In genomic region chr13:46861959-46862358, GRCh38 we compare ENCODE assay signal across 28 cellular contexts. TPM values are rescaled to one million over a fixed set of nuclear protein-coding genes. Genes with fewer than 3 reads are reported as not detected.
DNase-seq lines count a peak whose midpoint lies in the region; ATAC-seq and TF ChIP-seq lines count a peak whose summit lies in the region.
"Had no signal": no experiment of that assay in that cellular context is flagged by ENCODE, and none has a peak within 500 bp of the region (broad histone marks: within the 10 kb centered on the region; RNA-seq: fewer than 3 reads in every experiment).

No MANE protein-coding gene starts in this region.

- peak overlapping the region; percentile 42; the same call in 1 of the 2 replicates for H3K27ac ChIP-seq in BLaER1
- H3K27ac ChIP-seq in stomach = no peak overlapping the region
- H3K27ac ChIP-seq: SJSA1 had no signal

- no peak overlapping the region for H3K4me3 Mint-ChIP-seq in stimulated activated effector memory CD8-positive, alpha-beta T cell treated with anti-CD3 and anti-CD28 coated beads, Interleukin-12 subunit alpha, Interleukin-12 subunit beta, amount 100 ng/mL, for 72 hours
- H3K4me3 Mint-ChIP-seq: CD4-positive, alpha-beta memory T cell; T-cell had no signal

- H3K9me3 ChIP-seq in BLaER1 (no peaks in the 10 kb centered on the region), stomach (no peaks in the 10 kb centered on the region)
- H3K9me3 ChIP-seq: MG63, SJSA1 had no signal

- H3K4me3 ChIP-seq in BLaER1 (no peak overlapping the region), stomach (no peak overlapping the region)
- H3K4me3 ChIP-seq: MG63, SJSA1 had no signal

- no peaks in the 10 kb centered on the region for H3K9me3 Mint-ChIP-seq in stimulated activated effector memory CD8-positive, alpha-beta T cell treated with anti-CD3 and anti-CD28 coated beads, Interleukin-12 subunit alpha, Interleukin-12 subunit beta, amount 100 ng/mL, for 72 hours
- H3K9me3 Mint-ChIP-seq: CD4-positive, alpha-beta memory T cell; T-cell had no signal

- H3K4me1 ChIP-seq in BLaER1 (peaks cover 23% of the 10 kb centered on the region), stomach (peaks cover 0 to 8% (median 0%) of the 10 kb centered on the region in 4 donors)
- H3K4me1 ChIP-seq: SJSA1 had no signal

- DNase-seq in MV-4-11 (lab: John Stamatoyannopoulos, UW) (peak; percentile 9), stomach (no peak)
- no peak for DNase-seq in stimulated activated effector memory CD8-positive, alpha-beta T cell treated with anti-CD3 and anti-CD28 coated beads, Interleukin-12 subunit alpha, Interleukin-12 subunit beta, amount 100 ng/mL, for 72 hours (ENCODE audit: low spot score in 2 of 2)
- DNase-seq: C1 segment of cervical spinal cord; CD4-positive, alpha-beta memory T cell; COR-L47; DMS53; IMR-90; KG1; MG63; NCI-H1092; NCI-H1436; NCI-H187; NCI-H2171 treated with DMSO at 0.1 percent for 48 hours; NCI-H446; NCI-H524 treated with DMSO at 0.1 percent for 48 hours; NCI-H774; Right ventricle myocardium superior; RPMI8226; T-cell had no signal

- TF ChIP-seq CTCF in stomach (IDR thresholded peaks at IDR 0.05) = no peak

- 21 to 49% (median 43%) methylated on average over 1 of the region's 1 CpG for whole genome bisulfite sequencing in stomach, 5 donors

- no peak for TF ChIP-seq POLR2A in stomach (IDR thresholded peaks at IDR 0.05)

- no peak for TF ChIP-seq EP300 in stomach (IDR thresholded peaks at IDR 0.05)

- no peak overlapping the region for H3K27ac Mint-ChIP-seq in stimulated activated effector memory CD8-positive, alpha-beta T cell treated with anti-CD3 and anti-CD28 coated beads, Interleukin-12 subunit alpha, Interleukin-12 subunit beta, amount 100 ng/mL, for 72 hours
- H3K27ac Mint-ChIP-seq: CD4-positive, alpha-beta memory T cell; T-cell had no signal

- no peaks in the 10 kb centered on the region for H3K36me3 ChIP-seq in BLaER1
- no peaks in the 10 kb centered on the region for H3K36me3 ChIP-seq in stomach
- H3K36me3 ChIP-seq: MG63, SJSA1 had no signal

- H3K4me1 Mint-ChIP-seq in stimulated activated effector memory CD8-positive, alpha-beta T cell treated with anti-CD3 and anti-CD28 coated beads, Interleukin-12 subunit alpha, Interleukin-12 subunit beta, amount 100 ng/mL, for 72 hours = no peaks in the 10 kb centered on the region
- H3K4me1 Mint-ChIP-seq: CD4-positive, alpha-beta memory T cell had no signal

- ATAC-seq in GM18868 (IDR thresholded peaks at IDR 0.05; ENCODE audit: unreplicated experiment) (peak; percentile 46), HG02870 (IDR thresholded peaks at IDR 0.05; ENCODE audit: unreplicated experiment) (peak; percentile 66), HG02798 (IDR thresholded peaks at IDR 0.05; ENCODE audit: poor library complexity, unreplicated experiment) (no peak), HG02759 (IDR thresholded peaks at IDR 0.05; ENCODE audit: unreplicated experiment) (no peak)
- ATAC-seq in stimulated activated effector memory CD8-positive, alpha-beta T cell treated with anti-CD3 and anti-CD28 coated beads, Interleukin-12 subunit alpha, Interleukin-12 subunit beta, amount 100 ng/mL, for 72 hours = no peak
- ATAC-seq: T-cell had no signal

- intact Hi-C loops in stomach (cut with DNase I; ENCODE audit: low total_unique reads) = no loop called here

- no peaks in the 10 kb centered on the region for H4K20me1 ChIP-seq in BLaER1

- H3K36me3 Mint-ChIP-seq in stimulated activated effector memory CD8-positive, alpha-beta T cell treated with anti-CD3 and anti-CD28 coated beads, Interleukin-12 subunit alpha, Interleukin-12 subunit beta, amount 100 ng/mL, for 72 hours = no peaks in the 10 kb centered on the region
- H3K36me3 Mint-ChIP-seq: CD4-positive, alpha-beta memory T cell; T-cell had no signal

- H3K9ac ChIP-seq in BLaER1 = no peak overlapping the region

- H3K27me3 ChIP-seq in BLaER1 (no peaks in the 10 kb centered on the region), stomach (no peaks in the 10 kb centered on the region)
- H3K27me3 ChIP-seq: MG63, SJSA1 had no signal

- H3K4me2 ChIP-seq in BLaER1 = peak overlapping the region; percentile 78

RNA-seq across cellular contexts. Expression of gene HTR2A, which starts 34.9 kb away (rescaled TPM):
- total RNA-seq in stomach = 1 to 10 TPM in 2 of 5 donors, under 1 TPM in 1, not detected in 2; 0.87 to 1.8 (median 1.5) TPM
- polyA plus RNA-seq in stomach = under 1 TPM in 2 of 3 donors, not detected in 1; 0.33 to 0.44 TPM
- total RNA-seq: CD4-positive, alpha-beta memory T cell; G401; IMR-90; Right ventricle myocardium superior; SJSA1; T-cell; T-helper 2 cell treated with Interferon-gamma antibody and Interleukin-4, amounts not matched to agents 100 ng/mL and 5 ng/mL, for 36 hours had no signal
- polyA plus RNA-seq: CD4-positive, alpha-beta memory T cell had no signal

Comparison
In these comparisons a context has a peak if more than half of its experiments do, and no peak if none do; other contexts are left out.
1. ATAC-seq: peak in GM18868 (single experiment) and HG02870 (single experiment); none in stimulated activated effector memory CD8-positive, alpha-beta T cell treated with anti-CD3 and anti-CD28 coated beads, Interleukin-12 subunit alpha, Interleukin-12 subunit beta, amount 100 ng/mL, for 72 hours (single experiment), HG02798 (single experiment) and HG02759 (single experiment).